ENCODE assay signal across 1 cellular context in genomic region chr1:80893140-80893539, GRCh38.
TF ChIP-seq lines count a peak whose summit lies in the region.

No MANE protein-coding gene starts in this region.

TF ChIP-seq in GM12878, 131 proteins besides CTCF, POLR2A, EP300 and RAD21:
- no peak for TF ChIP-seq CBX5 (IDR thresholded peaks at IDR 0.05; ENCODE audit: low read depth)
- TF ChIP-seq KDM1A (IDR thresholded peaks at IDR 0.05; ENCODE audit: borderline replicate concordance) = no peak
- TF ChIP-seq YBX1 (IDR thresholded peaks at IDR 0.05) = no peak
- no peak for TF ChIP-seq MTA3 (IDR thresholded peaks at IDR 0.05; ENCODE audit: borderline replicate concordance, low read length)
- no peak for TF ChIP-seq RCOR1 (conservative IDR thresholded peaks at IDR 0.05; ENCODE audit: low read depth, low read length)
- TF ChIP-seq CBX3 (IDR thresholded peaks at IDR 0.05; ENCODE audit: borderline replicate concordance, low read depth) = no peak
- TF ChIP-seq MTA2 (IDR thresholded peaks at IDR 0.05; ENCODE audit: low read depth) = no peak
- no peak for TF ChIP-seq HCFC1 (IDR thresholded peaks at IDR 0.05; ENCODE audit: low read length)
- TF ChIP-seq IKZF1 (conservative IDR thresholded peaks at IDR 0.05) = peak; percentile 33; the same call in 1 of the 2 replicates
- no peak for TF ChIP-seq SP1 (IDR thresholded peaks at IDR 0.05; ENCODE audit: low read depth, low read length)
- TF ChIP-seq WRNIP1 (IDR thresholded peaks at IDR 0.05; ENCODE audit: borderline replicate concordance, low read depth, low read length) = no peak
- TF ChIP-seq MEF2A (IDR thresholded peaks at IDR 0.05; ENCODE audit: insufficient read depth, low read depth, low read length) = peak; percentile 80
- TF ChIP-seq NBN (IDR thresholded peaks at IDR 0.05) = no peak
- no peak for TF ChIP-seq LARP7 (IDR thresholded peaks at IDR 0.05)
- TF ChIP-seq MLLT1 (IDR thresholded peaks at IDR 0.05) = no peak
- peak in 1 of 2 experiments; percentile 25; a peak in 2 of 4 replicates for TF ChIP-seq IKZF2 (IDR thresholded peaks at IDR 0.05)
- TF ChIP-seq ZNF274 (IDR thresholded peaks at IDR 0.05; ENCODE audit: insufficient read depth, insufficient read length) = no peak
- TF ChIP-seq DPF2 (IDR thresholded peaks at IDR 0.05) = 0 out of 2 replicates have a peak, but pooled peaks have one; percentile 16
- no peak for TF ChIP-seq POLR2AphosphoS5 (IDR thresholded peaks at IDR 0.05; ENCODE audit: low read length)
- peak; percentile 22; the same call in 1 of the 2 replicates for TF ChIP-seq RUNX3 (IDR thresholded peaks at IDR 0.05; ENCODE audit: low read length)
- TF ChIP-seq ELK1 (IDR thresholded peaks at IDR 0.05; ENCODE audit: low read depth, low read length) = no peak
- TF ChIP-seq STAT3 (IDR thresholded peaks at IDR 0.05; ENCODE audit: low read depth, low read length) = no peak
- no peak for TF ChIP-seq BRCA1 (IDR thresholded peaks at IDR 0.05; ENCODE audit: low read depth, low read length)
- TF ChIP-seq TAF1 (IDR thresholded peaks at IDR 0.05; ENCODE audit: borderline replicate concordance, low read depth, low read length) = no peak
- no peak for TF ChIP-seq ZBED1 (IDR thresholded peaks at IDR 0.05; ENCODE audit: borderline replicate concordance)
- peak; percentile 81 for TF ChIP-seq MEF2B (IDR thresholded peaks at IDR 0.05; ENCODE audit: partially characterized antibody, poor library complexity, severe bottlenecking)
- no peak for TF ChIP-seq SPI1 (IDR thresholded peaks at IDR 0.05; ENCODE audit: borderline replicate concordance, insufficient read depth, low read depth, low read length)
- no peak for TF ChIP-seq ETV6 (conservative IDR thresholded peaks at IDR 0.05 in 1 of 2, IDR thresholded peaks at IDR 0.05 in 1 of 2; ENCODE audit: borderline replicate concordance in 1 of 2, low read depth in 1 of 2)
- no peak for TF ChIP-seq ZNF24 (IDR thresholded peaks at IDR 0.05)
- no peak for TF ChIP-seq PAX5 (IDR thresholded peaks at IDR 0.05; ENCODE audit: borderline replicate concordance, low read depth, low read length)
- TF ChIP-seq TCF7 (IDR thresholded peaks at IDR 0.05; ENCODE audit: borderline replicate concordance) = no peak
